1 cellular context compared by ENCODE assay signal in genomic region chr3:105367406-105368213, GRCh38.
TF ChIP-seq lines count a peak whose summit lies in the region.

No MANE protein-coding gene starts in this region.

TF ChIP-seq in WTC11, 78 proteins besides CTCF, POLR2A, EP300 and RAD21 (continued from another document):
- TF ChIP-seq ARID4B (CRISPR knock-in tag; IDR thresholded peaks at IDR 0.05; ENCODE audit: borderline replicate concordance) = peak; percentile 65; the same call in 1 of the 2 replicates
- 0 out of 2 replicates have a peak, but pooled peaks have one; percentile 13 for TF ChIP-seq ATF1 (CRISPR knock-in tag; IDR thresholded peaks at IDR 0.05)
- no peak for TF ChIP-seq ZNF317 (CRISPR knock-in tag; IDR thresholded peaks at IDR 0.05; ENCODE audit: borderline replicate concordance, low read depth)
- TF ChIP-seq CDX4 (CRISPR knock-in tag; IDR thresholded peaks at IDR 0.05; ENCODE audit: borderline replicate concordance) = no peak
- no peak for TF ChIP-seq RORB (CRISPR knock-in tag; IDR thresholded peaks at IDR 0.05)
- peak; percentile 83; the same call in 1 of the 2 replicates for TF ChIP-seq IRF1 (CRISPR knock-in tag; IDR thresholded peaks at IDR 0.05)
- no peak for TF ChIP-seq STAT6 (CRISPR knock-in tag; conservative IDR thresholded peaks at IDR 0.05; ENCODE audit: low read depth)
- peak; percentile 68; the same call in 1 of the 2 replicates for TF ChIP-seq HMGXB4 (CRISPR knock-in tag; IDR thresholded peaks at IDR 0.05)
- TF ChIP-seq ZNF219 (CRISPR knock-in tag; IDR thresholded peaks at IDR 0.05; ENCODE audit: borderline replicate concordance) = 0 out of 2 replicates have a peak, but pooled peaks have one; percentile 26
- no peak; the same call in none of the 2 replicates for TF ChIP-seq CREM (CRISPR knock-in tag; IDR thresholded peaks at IDR 0.05)
- peak; percentile 71; the same call in 1 of the 2 replicates for TF ChIP-seq FOXP1 (CRISPR knock-in tag; IDR thresholded peaks at IDR 0.05; ENCODE audit: borderline replicate concordance)
- TF ChIP-seq ERG (CRISPR knock-in tag; IDR thresholded peaks at IDR 0.05) = no peak
- TF ChIP-seq GRHL2 (CRISPR knock-in tag; IDR thresholded peaks at IDR 0.05; ENCODE audit: insufficient replicate concordance, severe bottlenecking) = no peak
- TF ChIP-seq ZBTB21 (CRISPR knock-in tag; IDR thresholded peaks at IDR 0.05; ENCODE audit: borderline replicate concordance) = no peak
- peak; percentile 83 for TF ChIP-seq TEAD1 (CRISPR knock-in tag; IDR thresholded peaks at IDR 0.05)
- no peak for TF ChIP-seq ZNF512 (CRISPR knock-in tag; IDR thresholded peaks at IDR 0.05; ENCODE audit: borderline replicate concordance)
- no peak for TF ChIP-seq NR3C1 (CRISPR knock-in tag; conservative IDR thresholded peaks at IDR 0.05; ENCODE audit: low read depth)
